Comparison of ENCODE assay signal across 7 cellular contexts in genomic region chr2:106085441-106085911, GRCh38.
DNase-seq lines count a peak whose midpoint lies in the region; FAIRE-seq lines count a peak whose summit lies in the region.

No MANE protein-coding gene starts in this region.

- H3K27ac Mint-ChIP-seq in activated naive CD8-positive, alpha-beta T cell, result peak overlapping the region; percentile 99

- no peaks in the 10 kb centered on the region for H3K27me3 Mint-ChIP-seq in activated naive CD8-positive, alpha-beta T cell

- no peaks in the 10 kb centered on the region for H3K27me3 ChIP-seq in thymus (ENCODE audit: control insufficient read depth, insufficient read depth)

- peaks cover 7% of the 10 kb centered on the region for H3K9me3 Mint-ChIP-seq in activated naive CD8-positive, alpha-beta T cell (ENCODE audit: low read depth)

- H3K27ac ChIP-seq in thymus (ENCODE audit: low read depth), result peak overlapping the region; percentile 71

- H3K36me3 Mint-ChIP-seq in activated naive CD8-positive, alpha-beta T cell, result peaks cover 11% of the 10 kb centered on the region

- peak; percentile 35 for FAIRE-seq in GM18507 (lab: Jason Lieb, UNC)

- peak overlapping the region; percentile 88 for H3K4me3 Mint-ChIP-seq in activated naive CD8-positive, alpha-beta T cell

- no peaks in the 10 kb centered on the region for H3K36me3 ChIP-seq in thymus (ENCODE audit: control insufficient read depth, insufficient read depth)

- no peak overlapping the region for H3K4me3 ChIP-seq in thymus (ENCODE audit: low read length)

- H3K9me3 ChIP-seq in thymus (ENCODE audit: control insufficient read depth), result no peaks in the 10 kb centered on the region

- DNase-seq in GM18507 (ENCODE audit: extremely low spot score, insufficient read length, low read depth), result no peak
- peak; percentile 3 for DNase-seq in NCI-H69 (lab: John Stamatoyannopoulos, UW)
- DNase-seq in iPS-NIHi11 (ENCODE audit: low spot score), result peak; percentile 26
- DNase-seq in D341Med (ENCODE audit: low spot score), result no peak
- no peak for DNase-seq in NCI-H524 treated with DMSO at 0.1 percent for 48 hours (lab: John Stamatoyannopoulos, UW)

- H3K4me1 ChIP-seq in thymus (ENCODE audit: control insufficient read depth, insufficient read depth, low read length), result peaks cover 10% of the 10 kb centered on the region

- WGBS in thymus, result 28% methylated on average over 8 of the region's 8 CpGs

- peaks cover 65% of the 10 kb centered on the region for H3K4me1 Mint-ChIP-seq in activated naive CD8-positive, alpha-beta T cell (ENCODE audit: low read depth)

Comparison
In these comparisons a context has a peak if more than half of its experiments do, and no peak if none do; other contexts are left out.
1. DNase-seq: peak in NCI-H69 (single experiment) and iPS-NIHi11 (single experiment); none in GM18507 (single experiment), D341Med (single experiment) and NCI-H524 treated with DMSO at 0.1 percent for 48 hours (single experiment).